In genomic region chr18:62436636-62437519, GRCh38 we compare ENCODE assay signal across 7 cellular contexts.
DNase-seq lines count a peak whose midpoint lies in the region; ATAC-seq and TF ChIP-seq lines count a peak whose summit lies in the region.

No MANE protein-coding gene starts in this region.

- peaks cover 10% of the 10 kb centered on the region for H3K27me3 Mint-ChIP-seq in T-helper 2 cell treated with Interferon-gamma antibody and Interleukin-4, amounts not matched to agents 5 μg/mL and 100 μg/mL, for 36 hours (ENCODE audit: low read depth)

- H3K4me1 ChIP-seq in mammary epithelial cell (ENCODE audit: insufficient read depth, low read length) (peaks cover 20% of the 10 kb centered on the region), left lung (peaks cover 5 to 44% of the 10 kb centered on the region in 2 donors), upper lobe of right lung (peaks cover 33% of the 10 kb centered on the region)

- DNase-seq in HT1080 (ENCODE audit: low read depth), result peak; percentile 17
- peak; percentile 91 for DNase-seq in mammary epithelial cell
- DNase-seq in left lung, result peak; percentile 80 to 87
- DNase-seq in upper lobe of right lung, result peak; percentile 89
- DNase-seq in NCI-H1092 treated with DMSO at 0.1 percent for 48 hours (lab: John Stamatoyannopoulos, UW), result no peak
- DNase-seq in NCI-H524 treated with DMSO at 0.1 percent for 48 hours (lab: John Stamatoyannopoulos, UW), result no peak
- no peak for DNase-seq in T-helper 2 cell treated with Interferon-gamma antibody and Interleukin-4, amounts not matched to agents 5 μg/mL and 100 μg/mL, for 36 hours (ENCODE audit: low spot score)

- H3K9me3 Mint-ChIP-seq in T-helper 2 cell treated with Interferon-gamma antibody and Interleukin-4, amounts not matched to agents 5 μg/mL and 100 μg/mL, for 36 hours, result no peaks in the 10 kb centered on the region

- TF ChIP-seq CTCF in mammary epithelial cell (conservative IDR thresholded peaks at IDR 0.05 in 1 of 2, IDR thresholded peaks at IDR 0.05 in 1 of 2; ENCODE audit: extremely low read depth in 1 of 2, insufficient read depth in 1 of 2, low read depth in 1 of 2, low read length in 2 of 2) (no peak), left lung (IDR thresholded peaks at IDR 0.05) (no peak), upper lobe of right lung (IDR thresholded peaks at IDR 0.05) (no peak)

- H3K27me3 ChIP-seq in mammary epithelial cell (ENCODE audit: insufficient read depth, low read length), result no peaks in the 10 kb centered on the region
- no peaks in the 10 kb centered on the region for H3K27me3 ChIP-seq in left lung
- no peaks in the 10 kb centered on the region for H3K27me3 ChIP-seq in upper lobe of right lung

- H3K9me3 ChIP-seq in mammary epithelial cell (replicated peaks; ENCODE audit: insufficient read depth, low read length) (no peaks in the 10 kb centered on the region), left lung (no peaks in the 10 kb centered on the region), upper lobe of right lung (no peaks in the 10 kb centered on the region)

- in situ Hi-C loops in mammary epithelial cell (cut with MboI; ENCODE audit: low sequenced_read_pairs in 2 of 2), result no loop called here

- H3K4me1 Mint-ChIP-seq in T-helper 2 cell treated with Interferon-gamma antibody and Interleukin-4, amounts not matched to agents 5 μg/mL and 100 μg/mL, for 36 hours (ENCODE audit: low read depth), result no peaks in the 10 kb centered on the region

- no peak overlapping the region for H3K27ac Mint-ChIP-seq in T-helper 2 cell treated with Interferon-gamma antibody and Interleukin-4, amounts not matched to agents 5 μg/mL and 100 μg/mL, for 36 hours

- H3K36me3 ChIP-seq in mammary epithelial cell (ENCODE audit: insufficient read depth, low read length), result no peaks in the 10 kb centered on the region
- no peaks in the 10 kb centered on the region for H3K36me3 ChIP-seq in left lung
- H3K36me3 ChIP-seq in upper lobe of right lung, result no peaks in the 10 kb centered on the region

- intact Hi-C loops in mammary epithelial cell (cut with micrococcal nuclease), result loop anchor here (1.0 kb wide), 1 partner anchor 48 kb away; no protein-coding TSS in a partner anchor
- intact Hi-C loops in left lung (cut with DNase I), result no loop called here
- intact Hi-C loops in upper lobe of right lung (cut with DNase I), result no loop called here

- peak overlapping the region; percentile 36 for H3K9ac ChIP-seq in mammary epithelial cell (ENCODE audit: insufficient read depth, low read length)

- CTCF ChIA-PET in mammary epithelial cell (lab: Charles Lee; ENCODE audit: low non-redundant PET), result interaction anchor here (0.5 kb wide), 1 partner anchor 345 kb away, joined by 3 read pairs; no protein-coding TSS in a partner anchor

- peak overlapping the region; percentile 70 for H3K4me2 ChIP-seq in mammary epithelial cell (ENCODE audit: insufficient read depth, low read depth, low read length)

- no peak overlapping the region for H3K4me3 Mint-ChIP-seq in T-helper 2 cell treated with Interferon-gamma antibody and Interleukin-4, amounts not matched to agents 5 μg/mL and 100 μg/mL, for 36 hours

- 45% methylated on average over 10 of the region's 10 CpGs for WGBS in mammary epithelial cell (ENCODE audit: low coverage, missing lambda C conversion rate)

- H4K20me1 ChIP-seq in mammary epithelial cell (ENCODE audit: insufficient read depth, low read length), result no peaks in the 10 kb centered on the region

- no peak overlapping the region for H3K4me3 ChIP-seq in mammary epithelial cell (replicated peaks in 1 of 3; ENCODE audit: insufficient read depth in 1 of 3, low read depth in 2 of 3, low read length in 3 of 3)
- H3K4me3 ChIP-seq in left lung, result no peak overlapping the region
- no peak overlapping the region for H3K4me3 ChIP-seq in upper lobe of right lung

- dilution Hi-C loops in mammary epithelial cell (cut with HindIII; ENCODE audit: low sequenced_read_pairs), result loop anchor here (5.0 kb wide), 1 partner anchor 75 kb away; no protein-coding TSS in a partner anchor

- peak overlapping the region; percentile 94 for H2AFZ ChIP-seq in mammary epithelial cell (ENCODE audit: low read depth, low read length)

- H3K27ac ChIP-seq in mammary epithelial cell (ENCODE audit: insufficient read depth, low read depth, low read length) (peak overlapping the region; percentile 73), left lung (peak overlapping the region; percentile 6 to 76), upper lobe of right lung (peak overlapping the region; percentile 76)

- H3K36me3 Mint-ChIP-seq in T-helper 2 cell treated with Interferon-gamma antibody and Interleukin-4, amounts not matched to agents 5 μg/mL and 100 μg/mL, for 36 hours (ENCODE audit: low read depth), result no peaks in the 10 kb centered on the region

- no TSS peak for BruUV-seq in mammary epithelial cell (replicated peaks; lab: Mats Ljungman, UMichigan)

- peak; percentile 90 for ATAC-seq in left lung
- peak; percentile 86 for ATAC-seq in upper lobe of right lung

- H3K79me2 ChIP-seq in mammary epithelial cell (ENCODE audit: insufficient read depth, low read length), result no peaks in the 10 kb centered on the region

Comparison
In these comparisons a context has a peak if more than half of its experiments do, and no peak if none do; other contexts are left out.
1. DNase-seq: peak in HT1080 (single experiment), mammary epithelial cell (single experiment), left lung (2 of 2) and upper lobe of right lung (single experiment); none in NCI-H1092 treated with DMSO at 0.1 percent for 48 hours (single experiment), NCI-H524 treated with DMSO at 0.1 percent for 48 hours (single experiment) and T-helper 2 cell treated with Interferon-gamma antibody and Interleukin-4, amounts not matched to agents 5 μg/mL and 100 μg/mL, for 36 hours (single experiment).
2. Peak in every context shown above with its lines, with median percentiles within 50 percentile points of each other: H3K27ac ChIP-seq.